ENCODE assay signal across 18 cellular contexts in the genomic region with DNA sequence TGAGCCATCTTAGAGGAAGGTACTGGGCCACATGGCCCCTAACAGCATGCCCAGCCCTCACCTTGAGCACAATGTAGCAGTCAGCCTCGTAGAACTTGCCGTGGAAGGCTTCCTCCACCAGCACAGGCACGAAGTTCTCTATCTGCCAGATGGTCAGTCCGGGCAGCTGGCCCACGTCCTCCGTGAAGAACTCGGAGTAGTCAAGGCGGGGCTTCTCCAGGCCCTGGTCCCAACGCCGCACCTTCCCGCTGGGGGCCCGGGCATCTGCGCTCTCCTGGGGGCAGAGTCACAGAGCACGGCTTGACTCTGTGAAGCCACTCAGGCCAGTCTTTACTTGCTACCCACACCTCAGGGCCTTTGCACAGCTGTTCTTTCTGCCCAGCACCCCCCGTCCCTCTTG. TPM values are rescaled to one million over a fixed set of nuclear protein-coding genes. Genes with fewer than 3 reads are reported as not detected.
DNase-seq lines count a peak whose midpoint lies in the region; ATAC-seq and TF ChIP-seq lines count a peak whose summit lies in the region.
"Had no signal": no experiment of that assay in that cellular context is flagged by ENCODE, and none has a peak within 500 bp of the region (broad histone marks: within the 10 kb centered on the region; RNA-seq: fewer than 3 reads in every experiment).

No MANE protein-coding gene starts in this region.

- H2BK15ac ChIP-seq in neuronal stem cell (ENCODE audit: low read length), result no peak overlapping the region

- no peak overlapping the region for H3K23ac ChIP-seq in neuronal stem cell (ENCODE audit: low read depth, low read length, poor library complexity)

- no peak overlapping the region for H2BK120ac ChIP-seq in neuronal stem cell (ENCODE audit: low read depth, low read length)

- H3K9me3 ChIP-seq in breast epithelium (no peaks in the 10 kb centered on the region), mammary epithelial cell (replicated peaks; ENCODE audit: insufficient read depth, low read length) (no peaks in the 10 kb centered on the region), neuronal stem cell (replicated peaks in 1 of 2; ENCODE audit: control insufficient read depth in 2 of 2, insufficient read depth in 1 of 2, low read depth in 1 of 2, low read length in 2 of 2) (no peaks in the 10 kb centered on the region), T-helper 17 cell (ENCODE audit: control insufficient read depth, low read length, poor library complexity, severe bottlenecking) (no peaks in the 10 kb centered on the region)
- H3K9me3 ChIP-seq: BLaER1, HAP-1 had no signal

- no peaks in the 10 kb centered on the region for H3K27me3 ChIP-seq in breast epithelium
- H3K27me3 ChIP-seq in mammary epithelial cell (ENCODE audit: insufficient read depth, low read length), result no peaks in the 10 kb centered on the region
- H3K27me3 ChIP-seq in neuronal stem cell (ENCODE audit: control insufficient read depth in 3 of 3, insufficient read depth in 3 of 3, low read depth in 1 of 3, low read length in 3 of 3), result no peaks in the 10 kb centered on the region
- H3K27me3 ChIP-seq: BLaER1 had no signal

- in situ Hi-C loops in mammary epithelial cell (cut with MboI; ENCODE audit: low sequenced_read_pairs in 2 of 2), result no loop called here

- H3K27me3 Mint-ChIP-seq in MCF 10A (ENCODE audit: insufficient read depth, unreplicated experiment) (no peaks in the 10 kb centered on the region), T-helper 17 cell (no peaks in the 10 kb centered on the region)
- H3K27me3 Mint-ChIP-seq: CD4-positive, alpha-beta memory T cell had no signal

- TF ChIP-seq POLR2A in breast epithelium (IDR thresholded peaks at IDR 0.05), result no peak

- dilution Hi-C loops in mammary epithelial cell (cut with HindIII; ENCODE audit: low sequenced_read_pairs), result loop anchor here (5.0 kb wide), 2 partner anchors 34 to 61 kb away; partner anchors contain the start of gene TOP3A

- H3K27ac Mint-ChIP-seq in MCF 10A (ENCODE audit: low read depth, unreplicated experiment) (peak overlapping the region; percentile 64), T-helper 17 cell (no peak overlapping the region)
- H3K27ac Mint-ChIP-seq: CD4-positive, alpha-beta memory T cell had no signal

- intact Hi-C loops in MCF 10A (cut with micrococcal nuclease), result no loop called here
- intact Hi-C loops in breast epithelium (cut with DNase I; ENCODE audit: low total_unique reads), result no loop called here
- intact Hi-C loops in mammary epithelial cell (cut with micrococcal nuclease), result no loop called here

- H3K4me1 ChIP-seq in breast epithelium, result no peaks in the 10 kb centered on the region
- H3K4me1 ChIP-seq in mammary epithelial cell (ENCODE audit: insufficient read depth, low read length), result peaks cover 18% of the 10 kb centered on the region
- peaks cover 0 to 9% of the 10 kb centered on the region in 2 donors for H3K4me1 ChIP-seq in neuronal stem cell (ENCODE audit: control insufficient read depth in 2 of 2, insufficient read depth in 1 of 2, low read depth in 1 of 2, low read length in 2 of 2)
- H3K4me1 ChIP-seq: HAP-1 had no signal

- peaks cover 5% of the 10 kb centered on the region for H3K4me1 Mint-ChIP-seq in MCF 10A (ENCODE audit: insufficient read depth, unreplicated experiment)
- H3K4me1 Mint-ChIP-seq in T-helper 17 cell, result peaks cover 8% of the 10 kb centered on the region

- H3K4me2 ChIP-seq in mammary epithelial cell (ENCODE audit: insufficient read depth, low read depth, low read length), result no peak overlapping the region
- no peak overlapping the region for H3K4me2 ChIP-seq in neuronal stem cell (ENCODE audit: insufficient read depth, low read length, poor library complexity, severe bottlenecking)
- H3K4me2 ChIP-seq: BLaER1, KMS-11 had no signal

- H3K36me3 ChIP-seq in breast epithelium (peaks cover 7% of the 10 kb centered on the region), mammary epithelial cell (ENCODE audit: insufficient read depth, low read length) (peaks cover 32% of the 10 kb centered on the region), neuronal stem cell (replicated peaks in 1 of 2; ENCODE audit: control insufficient read depth in 2 of 2, insufficient read depth in 2 of 2, low read length in 2 of 2) (peaks cover 72 to 92% of the 10 kb centered on the region in 2 donors)

- no peak overlapping the region for H2AK5ac ChIP-seq in neuronal stem cell (ENCODE audit: low read depth, low read length)

- H3K36me3 Mint-ChIP-seq in MCF 10A (ENCODE audit: insufficient read depth, unreplicated experiment), result peaks cover 91% of the 10 kb centered on the region
- peaks cover 6% of the 10 kb centered on the region for H3K36me3 Mint-ChIP-seq in T-helper 17 cell (ENCODE audit: low read depth)

- no TSS peak for BruUV-seq in MCF 10A (replicated peaks; lab: Mats Ljungman, UMichigan)
- BruUV-seq in mammary epithelial cell (replicated peaks; lab: Mats Ljungman, UMichigan), result TSS peak; percentile 3

- DNase-seq in MCF 10A (ENCODE audit: unreplicated experiment) (no peak), breast epithelium (ENCODE audit: low spot score in 2 of 2) (no peak), mammary epithelial cell (no peak), neuronal stem cell (ENCODE audit: low spot score) (no peak), KG1 (lab: John Stamatoyannopoulos, UW) (no peak), T-helper 17 cell (no peak)
- DNase-seq: 8988T; CD4-positive, alpha-beta memory T cell; DMS153; DMS79; GF-D8; GM23248 had no signal

- peaks cover 34% of the 10 kb centered on the region for H3K79me2 ChIP-seq in mammary epithelial cell (ENCODE audit: insufficient read depth, low read length)

- peaks cover 3% of the 10 kb centered on the region for H4K20me1 ChIP-seq in mammary epithelial cell (ENCODE audit: insufficient read depth, low read length)

- CTCF ChIA-PET in MCF 10A (lab: Yijun Ruan, JAX), result interaction anchor here (1.0 kb wide), 1 partner anchor 72 kb away, joined by 3 read pairs; no protein-coding TSS in a partner anchor
- CTCF ChIA-PET in mammary epithelial cell (lab: Charles Lee; ENCODE audit: low non-redundant PET), result no interaction called here

- H3K4me3 ChIP-seq in breast epithelium, result no peak overlapping the region
- no peak overlapping the region for H3K4me3 ChIP-seq in mammary epithelial cell (replicated peaks in 1 of 3; ENCODE audit: insufficient read depth in 1 of 3, low read depth in 2 of 3, low read length in 3 of 3)
- H3K4me3 ChIP-seq in neuronal stem cell (ENCODE audit: low read length in 2 of 2), result no peak overlapping the region
- H3K4me3 ChIP-seq: BLaER1, GM23248, HAP-1 had no signal

- H2BK5ac ChIP-seq in neuronal stem cell (ENCODE audit: low read length), result peak overlapping the region; percentile 35

- no peak for ATAC-seq in T-helper 17 cell
- ATAC-seq in GM19395 (IDR thresholded peaks at IDR 0.05; ENCODE audit: unreplicated experiment), result no peak
- ATAC-seq: HepG2 had no signal

- 100% methylated on average over 6 of the region's 15 CpGs for WGBS in mammary epithelial cell (ENCODE audit: low coverage, missing lambda C conversion rate)
- no CpG with 5 or more reads among the region's 15 CpGs for WGBS in neuronal stem cell (ENCODE audit: extremely low coverage in 2 of 2, insufficient read length in 2 of 2, insufficient replicate concordance in 1 of 2), 2 donors

- H3K27ac ChIP-seq in breast epithelium (no peak overlapping the region), mammary epithelial cell (ENCODE audit: insufficient read depth, low read depth, low read length) (no peak overlapping the region), neuronal stem cell (replicated peaks; ENCODE audit: low read length) (no peak overlapping the region)
- H3K27ac ChIP-seq: BLaER1, GM23248, KMS-11 had no signal

- H4K8ac ChIP-seq in neuronal stem cell (ENCODE audit: low read depth, low read length), result no peak overlapping the region

- TF ChIP-seq CTCF in MCF 10A (IDR thresholded peaks at IDR 0.05; ENCODE audit: unreplicated experiment) (no peak), breast epithelium (IDR thresholded peaks at IDR 0.05) (no peak), mammary epithelial cell (conservative IDR thresholded peaks at IDR 0.05 in 1 of 2, IDR thresholded peaks at IDR 0.05 in 1 of 2; ENCODE audit: extremely low read depth in 1 of 2, insufficient read depth in 1 of 2, low read depth in 1 of 2, low read length in 2 of 2) (no peak)

- POLR2A ChIA-PET in MCF 10A (lab: Yijun Ruan, JAX), result no interaction called here

- no peak overlapping the region for H2AFZ ChIP-seq in mammary epithelial cell (ENCODE audit: low read depth, low read length)
- H2AFZ ChIP-seq in neuronal stem cell (ENCODE audit: low read length), result no peak overlapping the region
- H2AFZ ChIP-seq: GM23248 had no signal

- H3K9me3 Mint-ChIP-seq in MCF 10A (ENCODE audit: unreplicated experiment), result no peaks in the 10 kb centered on the region
- H3K9me3 Mint-ChIP-seq: CD14-positive monocyte; CD4-positive, alpha-beta memory T cell had no signal

- no peak overlapping the region for H3K14ac ChIP-seq in neuronal stem cell (ENCODE audit: low read length)

- no peak overlapping the region for H3K18ac ChIP-seq in neuronal stem cell (ENCODE audit: low read length)

- no peak overlapping the region for H4K91ac ChIP-seq in neuronal stem cell (ENCODE audit: low read depth, low read length, poor library complexity)

- H3K79me1 ChIP-seq in neuronal stem cell (ENCODE audit: low read depth, low read length), result peaks cover 9% of the 10 kb centered on the region

- H3K4me3 Mint-ChIP-seq in MCF 10A (ENCODE audit: unreplicated experiment) (no peak overlapping the region), T-helper 17 cell (no peak overlapping the region)
- H3K4me3 Mint-ChIP-seq: CD14-positive monocyte; CD4-positive, alpha-beta memory T cell had no signal

- H3K9ac ChIP-seq in mammary epithelial cell (ENCODE audit: insufficient read depth, low read length), result no peak overlapping the region
- H3K9ac ChIP-seq in neuronal stem cell (ENCODE audit: low read depth, low read length, poor library complexity), result no peak overlapping the region
- H3K9ac ChIP-seq: BLaER1, GM23248, KMS-11 had no signal

- no peak overlapping the region for H3K4ac ChIP-seq in neuronal stem cell (ENCODE audit: low read length)

- no peak overlapping the region for H2BK12ac ChIP-seq in neuronal stem cell (ENCODE audit: low read length)

RNA-seq across cellular contexts. Expression of gene FLII, which starts 7.3 kb away (rescaled TPM):
- total RNA-seq in MCF 10A (2022), result 564 and 601 TPM in 2 replicates
- total RNA-seq in breast epithelium, result 100 to 1,000 TPM; 235 to 298 (median 293) TPM
- 100 to 1,000 TPM; 301 to 439 TPM for total RNA-seq in mammary epithelial cell
- 412 TPM for polyA plus RNA-seq in mammary epithelial cell
- polyA minus RNA-seq in mammary epithelial cell, result 417 TPM
- polyA plus RNA-seq in neuronal stem cell (2013, experiment 1 of 2), result 127 TPM
- 124 TPM for polyA plus RNA-seq in neuronal stem cell (2013, experiment 2 of 2)
- 100 to 1,000 TPM; 276 to 284 TPM for total RNA-seq in T-helper 17 cell

RNA-seq across cellular contexts. Expression of gene MIEF2, which starts 9.3 kb away (rescaled TPM):
- total RNA-seq in MCF 10A (2022), result 12.1 and 14.1 TPM in 2 replicates
- 10 to 100 TPM in 2 of 3 donors, 1 to 10 TPM in 1; 9.8 to 29.6 (median 19.0) TPM for total RNA-seq in breast epithelium
- 10 to 100 TPM; 11.9 to 56.3 TPM for total RNA-seq in mammary epithelial cell
- 7.7 TPM for polyA plus RNA-seq in mammary epithelial cell
- polyA minus RNA-seq in mammary epithelial cell, result 27.9 TPM
- polyA plus RNA-seq in neuronal stem cell (2013, experiment 1 of 2), result 4.4 TPM
- 4.6 TPM for polyA plus RNA-seq in neuronal stem cell (2013, experiment 2 of 2)
- total RNA-seq in T-helper 17 cell, result 10 to 100 TPM in 1 of 2 donors, 1 to 10 TPM in 1; 6.1 to 10.2 TPM

RNA-seq across cellular contexts. Expression of gene LLGL1, which starts 25.8 kb away (rescaled TPM):
- total RNA-seq in MCF 10A (2022) (16.4 and 17.4 TPM in 2 replicates), breast epithelium (10 to 100 TPM; 16.0 to 21.6 (median 18.4) TPM), mammary epithelial cell (10 to 100 TPM; 35.2 to 50.0 TPM), T-helper 17 cell (10 to 100 TPM; 14.6 to 16.2 TPM)
- polyA plus RNA-seq in mammary epithelial cell, result 37.6 TPM
- 20.3 TPM for polyA minus RNA-seq in mammary epithelial cell
- 72.8 TPM for polyA plus RNA-seq in neuronal stem cell (2013, experiment 1 of 2)
- 73.5 TPM for polyA plus RNA-seq in neuronal stem cell (2013, experiment 2 of 2)
